Comparison of ENCODE assay signal across 8 cellular contexts in the genomic region with DNA sequence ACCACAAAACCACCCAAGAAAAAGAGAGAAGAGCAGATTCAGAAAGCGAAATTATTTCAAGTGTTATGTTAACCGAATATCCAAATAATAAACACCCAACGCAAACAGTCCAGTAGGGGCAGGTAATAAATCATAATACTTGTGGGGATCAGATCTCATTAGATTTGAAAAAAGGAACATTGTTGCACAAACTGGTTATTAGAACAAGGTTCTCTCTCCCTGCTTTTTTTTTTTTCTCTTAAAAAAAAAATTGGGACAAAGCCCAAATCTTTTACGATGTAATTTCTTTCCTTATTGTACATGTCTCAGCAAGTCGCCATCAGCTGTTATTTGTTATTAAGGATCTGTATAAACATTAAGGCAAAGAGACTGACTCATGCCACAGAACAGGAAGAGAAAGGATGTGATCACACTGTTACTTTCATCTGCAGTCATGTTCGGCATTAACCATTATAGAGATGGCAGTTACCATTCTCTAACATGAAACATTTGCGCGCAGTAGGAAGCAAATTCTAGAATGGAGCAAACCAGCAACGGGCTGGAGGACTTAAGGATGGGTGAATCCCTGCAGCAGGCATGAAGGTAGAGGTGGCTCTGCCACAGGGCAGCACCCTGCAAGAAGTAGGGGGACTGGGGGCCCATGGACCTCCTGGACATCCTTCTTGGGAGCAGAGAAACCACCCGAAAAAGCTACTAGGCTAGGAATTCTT. TPM values are rescaled to one million over a fixed set of nuclear protein-coding genes. Genes with fewer than 3 reads are reported as not detected.
A peak's percentile ranks its signal among the peaks of the same experiment; 100 is the strongest.
DNase-seq lines count a peak whose midpoint lies in the region; ATAC-seq, FAIRE-seq and TF ChIP-seq lines count a peak whose summit lies in the region.

No MANE protein-coding gene starts in this region.

- H2AFZ ChIP-seq in astrocyte (ENCODE audit: low read depth, low read length) = peak overlapping the region; percentile 60

- no peaks in the 10 kb centered on the region for H3K36me3 ChIP-seq in CD4-positive, CD25-positive, alpha-beta regulatory T cell (ENCODE audit: control insufficient read depth, insufficient read depth, low read length)
- H3K36me3 ChIP-seq in astrocyte (ENCODE audit: insufficient read depth, low read length) = no peaks in the 10 kb centered on the region

- H3K79me2 ChIP-seq in astrocyte (ENCODE audit: insufficient read depth, low read length) = peaks cover 3% of the 10 kb centered on the region

- FAIRE-seq in astrocyte (lab: Jason Lieb, UNC) = peak; percentile 94

- peak overlapping the region; percentile 61 for H3K4me3 ChIP-seq in CD4-positive, CD25-positive, alpha-beta regulatory T cell (ENCODE audit: low read depth, low read length)
- no peak overlapping the region for H3K4me3 ChIP-seq in astrocyte (ENCODE audit: insufficient read depth, low read depth, low read length)

- H4K20me1 ChIP-seq in astrocyte (ENCODE audit: insufficient read depth, low read length) = no peaks in the 10 kb centered on the region

- peak in 1 of 3 donors; percentile 35 for DNase-seq in CD4-positive, CD25-positive, alpha-beta regulatory T cell
- peak; percentile 0 for DNase-seq in MV-4-11 (lab: John Stamatoyannopoulos, UW)
- peak; percentile 73 for DNase-seq in astrocyte (ENCODE audit: low read depth)
- no peak for DNase-seq in memory B cell (ENCODE audit: low spot score in 2 of 2)
- DNase-seq in activated effector memory CD4-positive, alpha-beta T cell treated with Interleukin-2 at 50 U/mL for 16 hours = no peak
- DNase-seq in NK-92 treated with Interleukin-12 subunit alpha and Interleukin-12 subunit beta, amount 100 ng/mL, for 24 hours (lab: John Stamatoyannopoulos, UW) = no peak

- no peaks in the 10 kb centered on the region for H3K27me3 ChIP-seq in CD4-positive, CD25-positive, alpha-beta regulatory T cell (ENCODE audit: control insufficient read depth, insufficient read depth, low read length)
- no peaks in the 10 kb centered on the region for H3K27me3 ChIP-seq in astrocyte (ENCODE audit: insufficient read depth, low read length)

- H3K4me3 Mint-ChIP-seq in CD4-positive, CD25-positive, alpha-beta regulatory T cell = peak overlapping the region; percentile 41 to 77 (median 71)
- H3K4me3 Mint-ChIP-seq in astrocyte (ENCODE audit: unreplicated experiment) (no peak overlapping the region), memory B cell (peak overlapping the region; percentile 66)

- no peaks in the 10 kb centered on the region for H3K9me3 ChIP-seq in CD4-positive, CD25-positive, alpha-beta regulatory T cell (ENCODE audit: control insufficient read depth in 2 of 2, low read length in 2 of 2)
- no peaks in the 10 kb centered on the region for H3K9me3 ChIP-seq in astrocyte (ENCODE audit: insufficient read depth, low read depth, low read length)

- H3K9ac ChIP-seq in astrocyte (ENCODE audit: low read length) = no peak overlapping the region

- peaks cover 31 to 41% (median 36%) of the 10 kb centered on the region in 4 donors for H3K4me1 Mint-ChIP-seq in CD4-positive, CD25-positive, alpha-beta regulatory T cell
- H3K4me1 Mint-ChIP-seq in astrocyte (ENCODE audit: low read depth, unreplicated experiment) (peaks cover 20% of the 10 kb centered on the region), memory B cell (peaks cover 24% of the 10 kb centered on the region)

- ATAC-seq in CD4-positive, CD25-positive, alpha-beta regulatory T cell (ENCODE audit: low read depth in 2 of 2) = peak; percentile 65
- ATAC-seq in memory B cell (ENCODE audit: low read depth) (peak; percentile 48), GM19467 (IDR thresholded peaks at IDR 0.05; ENCODE audit: unreplicated experiment) (no peak), HG03565 (IDR thresholded peaks at IDR 0.05; ENCODE audit: unreplicated experiment) (no peak)

- H3K4me2 ChIP-seq in astrocyte (ENCODE audit: low read length) = peak overlapping the region; percentile 59

- peak overlapping the region; percentile 59 to 95 (median 82) for H3K27ac Mint-ChIP-seq in CD4-positive, CD25-positive, alpha-beta regulatory T cell
- H3K27ac Mint-ChIP-seq in astrocyte (ENCODE audit: unreplicated experiment) (peak overlapping the region; percentile 29), memory B cell (peak overlapping the region; percentile 82)

- H3K27me3 Mint-ChIP-seq in CD4-positive, CD25-positive, alpha-beta regulatory T cell = peaks cover 5% of the 10 kb centered on the region
- H3K27me3 Mint-ChIP-seq in astrocyte (ENCODE audit: low read depth, unreplicated experiment) = no peaks in the 10 kb centered on the region
- H3K27me3 Mint-ChIP-seq in memory B cell = no peaks in the 10 kb centered on the region

- no peak overlapping the region for H3K27ac ChIP-seq in CD4-positive, CD25-positive, alpha-beta regulatory T cell (ENCODE audit: insufficient read depth, low read length, poor library complexity, severe bottlenecking)
- H3K27ac ChIP-seq in astrocyte (ENCODE audit: low read depth, low read length) = no peak overlapping the region

- no peak for TF ChIP-seq CTCF in astrocyte (IDR thresholded peaks at IDR 0.05; ENCODE audit: insufficient read depth, low read depth, low read length)

- H3K36me3 Mint-ChIP-seq in CD4-positive, CD25-positive, alpha-beta regulatory T cell = no peaks in the 10 kb centered on the region
- H3K36me3 Mint-ChIP-seq in astrocyte (ENCODE audit: low read depth, unreplicated experiment) = no peaks in the 10 kb centered on the region
- H3K36me3 Mint-ChIP-seq in memory B cell = no peaks in the 10 kb centered on the region

- peaks cover 0 to 1% (median 0%) of the 10 kb centered on the region in 7 donors for H3K9me3 Mint-ChIP-seq in CD4-positive, CD25-positive, alpha-beta regulatory T cell
- H3K9me3 Mint-ChIP-seq in astrocyte (ENCODE audit: unreplicated experiment) (no peaks in the 10 kb centered on the region), memory B cell (no peaks in the 10 kb centered on the region)

- H3K4me1 ChIP-seq in CD4-positive, CD25-positive, alpha-beta regulatory T cell (ENCODE audit: control insufficient read depth, insufficient read depth, low read length, poor library complexity, severe bottlenecking) = peaks cover 41% of the 10 kb centered on the region
- H3K4me1 ChIP-seq in astrocyte (ENCODE audit: insufficient read depth, low read length) = peaks cover 14% of the 10 kb centered on the region

RNA-seq across cellular contexts. Expression of gene EPHA4, which starts 42.0 kb away (rescaled TPM):
- total RNA-seq in CD4-positive, CD25-positive, alpha-beta regulatory T cell = 23.5 TPM
- polyA plus RNA-seq in CD4-positive, CD25-positive, alpha-beta regulatory T cell = 10 to 100 TPM in 3 of 4 donors, 1 to 10 TPM in 1; 7.1 to 17.3 (median 12.0) TPM
- total RNA-seq in astrocyte = 30.1 and 35.7 TPM in 2 replicates

Comparison
In these comparisons a context has a peak if more than half of its experiments do, and no peak if none do; other contexts are left out.
1. ATAC-seq: peak in CD4-positive, CD25-positive, alpha-beta regulatory T cell (2 of 2) and memory B cell (single experiment); none in GM19467 (single experiment) and HG03565 (single experiment).
2. DNase-seq: peak in MV-4-11 (single experiment) and astrocyte (single experiment); none in memory B cell (0 of 2), activated effector memory CD4-positive, alpha-beta T cell treated with Interleukin-2 at 50 U/mL for 16 hours (single experiment) and NK-92 treated with Interleukin-12 subunit alpha and Interleukin-12 subunit beta, amount 100 ng/mL, for 24 hours (single experiment).
3. H3K27ac Mint-ChIP-seq: peak in every context shown above with its lines; median percentile 82 in CD4-positive, CD25-positive, alpha-beta regulatory T cell; 82 in memory B cell; 29 in astrocyte.